11 cellular contexts compared by ENCODE assay signal in the genomic region with DNA sequence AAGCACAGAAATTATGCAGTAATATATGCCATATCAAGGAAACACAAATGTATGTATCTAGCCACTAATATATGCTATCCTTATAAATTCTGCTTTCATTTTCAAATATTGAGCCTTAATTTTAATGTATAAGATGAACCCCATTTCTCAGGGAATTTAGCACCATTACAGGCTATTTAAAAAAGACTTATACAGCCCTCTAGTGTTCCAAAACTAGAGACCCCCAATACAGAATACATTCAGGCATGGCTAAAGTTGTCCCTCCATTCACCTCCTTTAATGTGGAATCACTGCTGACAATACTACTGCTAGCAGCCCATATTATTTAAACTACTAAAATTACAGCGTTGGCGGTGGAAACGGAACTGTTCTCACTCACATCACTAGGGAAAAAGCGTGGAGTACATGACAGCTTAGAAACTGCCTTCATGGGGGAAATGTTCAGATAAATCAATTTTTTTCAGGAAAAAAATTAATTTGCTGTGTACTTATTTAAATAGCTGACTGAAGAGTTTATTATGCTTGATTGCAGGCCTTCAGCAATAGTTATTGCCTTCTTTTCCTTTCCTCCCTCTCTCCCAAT.
DNase-seq lines count a peak whose midpoint lies in the region; ATAC-seq, FAIRE-seq and TF ChIP-seq lines count a peak whose summit lies in the region.
"Had no signal": no experiment of that assay in that cellular context is flagged by ENCODE, and none has a peak within 500 bp of the region (broad histone marks: within the 10 kb centered on the region; RNA-seq: fewer than 3 reads in every experiment).

No MANE protein-coding gene starts in this region.

- DNase-seq in NCI-H2081 (lab: John Stamatoyannopoulos, UW) (peak; percentile 15 to 32), NCI-H2081 treated with DMSO at 0.1 percent for 48 hours (lab: John Stamatoyannopoulos, UW) (no peak), NCI-H82 treated with DMSO at 0.1 percent for 48 hours (lab: John Stamatoyannopoulos, UW; ENCODE audit: unreplicated experiment) (peak; percentile 36), fibroblast of lung (ENCODE audit: low read depth in 2 of 2) (peak; percentile 10 to 34), renal cortical epithelial cell (ENCODE audit: low read depth) (peak; percentile 16), frontal cortex (ENCODE audit: low spot score in 2 of 2) (no peak)
- no peak for DNase-seq in stimulated activated CD4-positive, alpha-beta T cell treated with anti-CD3 and anti-CD28 coated beads, Interleukin-1b, Interleukin-23, amount 100 ng/mL, for 48 hours

- H3K4me3 ChIP-seq in fibroblast of lung (replicated peaks in 1 of 4; ENCODE audit: control extremely low read depth in 1 of 4, insufficient read depth in 1 of 4, low read depth in 3 of 4, low read length in 4 of 4), result no peak overlapping the region
- H3K4me3 ChIP-seq: ascending aorta, SJSA1 had no signal

- no peaks in the 10 kb centered on the region for H3K27me3 ChIP-seq in fibroblast of lung (ENCODE audit: control insufficient read depth, insufficient read depth, low read length)
- H3K27me3 ChIP-seq: ascending aorta, SJSA1 had no signal

- H3K4me1 ChIP-seq in fibroblast of lung (ENCODE audit: control insufficient read depth, extremely low read depth, insufficient read depth, low read length), result no peaks in the 10 kb centered on the region
- H3K4me1 ChIP-seq: ascending aorta had no signal

- peak in 1 of 2 donors; percentile 33 for TF ChIP-seq CTCF in fibroblast of lung (conservative IDR thresholded peaks at IDR 0.05 in 1 of 2, IDR thresholded peaks at IDR 0.05 in 1 of 2; ENCODE audit: low read depth in 1 of 2, low read length in 2 of 2)

- no peak for ATAC-seq in GM21528 (IDR thresholded peaks at IDR 0.05; ENCODE audit: low FRiP score, unreplicated experiment)

- H4K20me1 ChIP-seq in fibroblast of lung (ENCODE audit: control insufficient read depth, extremely low read depth, insufficient read depth, low read length), result no peaks in the 10 kb centered on the region

- no peak overlapping the region for H3K27ac ChIP-seq in fibroblast of lung (ENCODE audit: insufficient read depth, low read length)
- H3K27ac ChIP-seq: ascending aorta, SJSA1 had no signal

- H3K36me3 ChIP-seq in fibroblast of lung (ENCODE audit: control insufficient read depth, insufficient read depth, low read length), result no peaks in the 10 kb centered on the region
- H3K36me3 ChIP-seq: ascending aorta, SJSA1 had no signal

- H3K4me2 ChIP-seq in fibroblast of lung (ENCODE audit: extremely low read depth, insufficient read depth, low read length), result no peak overlapping the region

- H2AFZ ChIP-seq in fibroblast of lung (ENCODE audit: low read length), result no peak overlapping the region

- H3K79me2 ChIP-seq in fibroblast of lung (ENCODE audit: control insufficient read depth, insufficient read depth, low read length), result no peaks in the 10 kb centered on the region

- H3K9me3 ChIP-seq in fibroblast of lung (ENCODE audit: control insufficient read depth, insufficient read depth, low read depth, low read length), result no peaks in the 10 kb centered on the region
- H3K9me3 ChIP-seq: ascending aorta had no signal

- no peak for FAIRE-seq in frontal cortex (lab: Jason Lieb, UNC)
- FAIRE-seq: urothelium cell line had no signal

- no peak overlapping the region for H3K9ac ChIP-seq in fibroblast of lung (ENCODE audit: insufficient read depth, low read length)

Comparison
In these comparisons a context has a peak if more than half of its experiments do, and no peak if none do; other contexts are left out.
1. DNase-seq: peak in NCI-H2081 (2 of 2), NCI-H82 treated with DMSO at 0.1 percent for 48 hours (single experiment), fibroblast of lung (2 of 2) and renal cortical epithelial cell (single experiment); none in NCI-H2081 treated with DMSO at 0.1 percent for 48 hours (single experiment), stimulated activated CD4-positive, alpha-beta T cell treated with anti-CD3 and anti-CD28 coated beads, Interleukin-1b, Interleukin-23, amount 100 ng/mL, for 48 hours (single experiment) and frontal cortex (0 of 2).